In genomic region chr4:4425119-4425690, GRCh38 we compare ENCODE assay signal across 21 cellular contexts. TPM values are rescaled to one million over a fixed set of nuclear protein-coding genes. Genes with fewer than 3 reads are reported as not detected.
DNase-seq lines count a peak whose midpoint lies in the region; ATAC-seq and TF ChIP-seq lines count a peak whose summit lies in the region.
"Had no signal": no experiment of that assay in that cellular context is flagged by ENCODE, and none has a peak within 500 bp of the region (broad histone marks: within the 10 kb centered on the region; RNA-seq: fewer than 3 reads in every experiment).

No MANE protein-coding gene starts in this region.

- H3K4me3 ChIP-seq in right atrium auricular region (no peak overlapping the region), fibroblast of mammary gland (ENCODE audit: control insufficient read depth, low read depth, low read length) (no peak overlapping the region)
- H3K4me3 ChIP-seq: GM23338, PC-9, SJSA1 had no signal

- H3K9me3 Mint-ChIP-seq in stimulated activated effector memory CD8-positive, alpha-beta T cell treated with anti-CD3 and anti-CD28 coated beads, Interleukin-12 subunit alpha, Interleukin-12 subunit beta, amount 100 ng/mL, for 72 hours, result no peaks in the 10 kb centered on the region
- H3K9me3 Mint-ChIP-seq: CD4-positive, alpha-beta T cell; GM23338 had no signal

- peaks cover 32% of the 10 kb centered on the region for H3K36me3 ChIP-seq in right atrium auricular region

- no peaks in the 10 kb centered on the region for H3K9me3 ChIP-seq in right atrium auricular region
- H3K9me3 ChIP-seq: BE2C, Caco-2, SJSA1 had no signal

- DNase-seq in right atrium auricular region (ENCODE audit: low spot score) (peak; percentile 9), Right ventricle myocardium inferior (ENCODE audit: missing footprints) (no peak), amniotic epithelial cell (ENCODE audit: low read depth) (peak; percentile 49), fibroblast of mammary gland (ENCODE audit: low read depth) (peak; percentile 23), retina (no peak), NCI-H226 (no peak)
- no peak for DNase-seq in stimulated activated effector memory CD8-positive, alpha-beta T cell treated with anti-CD3 and anti-CD28 coated beads, Interleukin-12 subunit alpha, Interleukin-12 subunit beta, amount 100 ng/mL, for 72 hours (ENCODE audit: low spot score in 2 of 2)
- DNase-seq: BE2C; Caco-2; CD4-positive, alpha-beta T cell; DMS153; GDM1; NCI-H1417 treated with DMSO at 0.1 percent for 48 hours; NCI-H187 treated with DMSO at 0.1 percent for 48 hours; NCI-H345; NCI-H526; PC-9 had no signal

- H3K27me3 ChIP-seq in right atrium auricular region, result no peaks in the 10 kb centered on the region
- H3K27me3 ChIP-seq: BE2C, SJSA1 had no signal

- H3K4me3 Mint-ChIP-seq in stimulated activated effector memory CD8-positive, alpha-beta T cell treated with anti-CD3 and anti-CD28 coated beads, Interleukin-12 subunit alpha, Interleukin-12 subunit beta, amount 100 ng/mL, for 72 hours, result no peak overlapping the region
- H3K4me3 Mint-ChIP-seq: CD4-positive, alpha-beta T cell; GM23338 had no signal

- H3K4me1 Mint-ChIP-seq in stimulated activated effector memory CD8-positive, alpha-beta T cell treated with anti-CD3 and anti-CD28 coated beads, Interleukin-12 subunit alpha, Interleukin-12 subunit beta, amount 100 ng/mL, for 72 hours, result peaks cover 6% of the 10 kb centered on the region

- no peak overlapping the region for H3K27ac ChIP-seq in right atrium auricular region
- H3K27ac ChIP-seq: KMS-11, PC-9, SJSA1 had no signal

- no peak for TF ChIP-seq CTCF in right atrium auricular region (IDR thresholded peaks at IDR 0.05)
- no peak for TF ChIP-seq CTCF in fibroblast of mammary gland (conservative IDR thresholded peaks at IDR 0.05; ENCODE audit: control insufficient read depth, insufficient read depth, low read depth, low read length)

- H3K27ac Mint-ChIP-seq in stimulated activated effector memory CD8-positive, alpha-beta T cell treated with anti-CD3 and anti-CD28 coated beads, Interleukin-12 subunit alpha, Interleukin-12 subunit beta, amount 100 ng/mL, for 72 hours, result peak overlapping the region; percentile 75
- H3K27ac Mint-ChIP-seq: CD4-positive, alpha-beta T cell; GM23338 had no signal

- intact Hi-C loops in Right ventricle myocardium inferior (cut with DNase I), result no loop called here

- no peaks in the 10 kb centered on the region for H3K4me1 ChIP-seq in right atrium auricular region

- H3K36me3 Mint-ChIP-seq in stimulated activated effector memory CD8-positive, alpha-beta T cell treated with anti-CD3 and anti-CD28 coated beads, Interleukin-12 subunit alpha, Interleukin-12 subunit beta, amount 100 ng/mL, for 72 hours, result peaks cover 54% of the 10 kb centered on the region

- ATAC-seq in Right ventricle myocardium inferior, result no peak
- ATAC-seq in stimulated activated effector memory CD8-positive, alpha-beta T cell treated with anti-CD3 and anti-CD28 coated beads, Interleukin-12 subunit alpha, Interleukin-12 subunit beta, amount 100 ng/mL, for 72 hours, result no peak
- ATAC-seq in HG03354 (IDR thresholded peaks at IDR 0.05; ENCODE audit: poor library complexity, severe bottlenecking, unreplicated experiment), result no peak

RNA-seq across cellular contexts. Expression of gene NSG1, which starts 38.3 kb away (rescaled TPM):
- total RNA-seq in right atrium auricular region, result 10 to 100 TPM; 14.4 to 19.6 TPM
- total RNA-seq in Right ventricle myocardium inferior, result 8.9 TPM
- total RNA-seq: PC-9, SJSA1 had no signal

Comparison
In these comparisons a context has a peak if more than half of its experiments do, and no peak if none do; other contexts are left out.
1. DNase-seq: peak in right atrium auricular region (single experiment), amniotic epithelial cell (single experiment) and fibroblast of mammary gland (single experiment); none in Right ventricle myocardium inferior (single experiment), stimulated activated effector memory CD8-positive, alpha-beta T cell treated with anti-CD3 and anti-CD28 coated beads, Interleukin-12 subunit alpha, Interleukin-12 subunit beta, amount 100 ng/mL, for 72 hours (0 of 2), retina (single experiment) and NCI-H226 (single experiment).